In genomic region chr6:95176322-95176721, GRCh38 we compare ENCODE assay signal across 26 cellular contexts.
"Had no signal": no experiment of that assay in that cellular context is flagged by ENCODE, and none has a peak within 500 bp of the region (broad histone marks: within the 10 kb centered on the region; RNA-seq: fewer than 3 reads in every experiment).

No MANE protein-coding gene starts in this region.

- H3K36me3 ChIP-seq: ascending aorta, MG63 had no signal

- H3K4me2 ChIP-seq: PC-9 had no signal

- H3K27ac Mint-ChIP-seq: activated CD4-positive, alpha-beta T cell treated with anti-CD3 and anti-CD28 coated beads, Interleukin-2, amount 10 ng/mL, durations not matched to agents 24 days and 14 days; activated CD8-positive, alpha-beta memory T cell treated with anti-CD3 and anti-CD28 coated beads, Interleukin-2, amount 10 ng/mL, durations not matched to agents 7 days and 5 days; activated naive CD4-positive, alpha-beta T cell treated with anti-CD3 and anti-CD28 coated beads, Interleukin-2, amount 50 U/mL, for 72 hours; activated naive CD8-positive, alpha-beta T cell treated with anti-CD3 and anti-CD28 coated beads, Interleukin-2, amount 50 U/mL, for 24 hours; activated T-cell treated with anti-CD3 and anti-CD28 coated beads, Interleukin-2, amount 50 U/mL, for 24 hours; T-helper 1 cell treated with Interleukin-12 subunit alpha and Interleukin-12 subunit beta and Interleukin-4 antibody, amounts not matched to agents 30 μg/mL and 1 μg/mL, for 36 hours; WTC11 had no signal

- H3K36me3 Mint-ChIP-seq: activated CD8-positive, alpha-beta memory T cell treated with anti-CD3 and anti-CD28 coated beads, Interleukin-2, amount 10 ng/mL, durations not matched to agents 7 days and 5 days; activated naive CD4-positive, alpha-beta T cell treated with anti-CD3 and anti-CD28 coated beads, Interleukin-2, amount 50 U/mL, for 72 hours; WTC11 had no signal

- H2AFZ ChIP-seq: PC-9 had no signal

- H3K4me1 ChIP-seq: ascending aorta, body of pancreas had no signal

- DNase-seq: activated CD4-positive, alpha-beta T cell treated with anti-CD3 and anti-CD28 coated beads, Interleukin-2, amount 10 ng/mL, durations not matched to agents 24 days and 14 days; activated CD4-positive, alpha-beta T cell treated with anti-CD3 and anti-CD28 coated beads, Interleukin-2, amount 50 U/mL, for 48 hours; activated CD4-positive, CD25-positive, alpha-beta regulatory T cell treated with anti-CD3 and anti-CD28 coated beads, Interleukin-2, amount 50 U/mL, for 72 hours; activated CD8-positive, alpha-beta memory T cell treated with anti-CD3 and anti-CD28 coated beads, Interleukin-2, amount 10 ng/mL, durations not matched to agents 7 days and 5 days; activated effector memory CD4-positive, alpha-beta T cell treated with anti-CD3 and anti-CD28 coated beads, Interleukin-2, amount 50 U/mL, for 16 hours; activated naive CD4-positive, alpha-beta T cell treated with Interleukin-2 at 50 U/mL for 16 hours; activated naive CD8-positive, alpha-beta T cell treated with anti-CD3 and anti-CD28 coated beads, Interleukin-2, amount 50 U/mL, for 24 hours; activated T-cell treated with anti-CD3 and anti-CD28 coated beads, Interleukin-2, amount 50 U/mL, for 24 hours; amniotic stem cell; body of pancreas; central memory CD4-positive, alpha-beta T cell; MG63; MV-4-11; NCI-H1105; NCI-H1436; NCI-H187 treated with DMSO at 0.1 percent for 48 hours; NCI-H2081 treated with DMSO at 0.1 percent for 48 hours; NCI-H2171; NCI-H446 treated with DMSO at 0.1 percent for 48 hours; NCI-H524 treated with DMSO at 0.1 percent for 48 hours; PC-9; SIG-M5 had no signal

- H3K4me3 Mint-ChIP-seq: activated CD4-positive, alpha-beta T cell treated with anti-CD3 and anti-CD28 coated beads, Interleukin-2, amount 10 ng/mL, durations not matched to agents 24 days and 14 days; activated CD8-positive, alpha-beta memory T cell treated with anti-CD3 and anti-CD28 coated beads, Interleukin-2, amount 10 ng/mL, durations not matched to agents 7 days and 5 days; activated naive CD8-positive, alpha-beta T cell treated with anti-CD3 and anti-CD28 coated beads, Interleukin-2, amount 50 U/mL, for 24 hours; activated T-cell treated with anti-CD3 and anti-CD28 coated beads, Interleukin-2, amount 50 U/mL, for 24 hours; T-helper 1 cell treated with Interleukin-12 subunit alpha and Interleukin-12 subunit beta and Interleukin-4 antibody, amounts not matched to agents 30 μg/mL and 1 μg/mL, for 36 hours; WTC11 had no signal

- H3K9me3 Mint-ChIP-seq: activated CD4-positive, alpha-beta T cell treated with anti-CD3 and anti-CD28 coated beads, Interleukin-2, amount 10 ng/mL, durations not matched to agents 24 days and 14 days; activated naive CD4-positive, alpha-beta T cell treated with anti-CD3 and anti-CD28 coated beads, Interleukin-2, amount 50 U/mL, for 72 hours; activated naive CD8-positive, alpha-beta T cell treated with anti-CD3 and anti-CD28 coated beads, Interleukin-2, amount 50 U/mL, for 24 hours; activated T-cell treated with anti-CD3 and anti-CD28 coated beads, Interleukin-2, amount 50 U/mL, for 24 hours; T-helper 1 cell treated with Interleukin-12 subunit alpha and Interleukin-12 subunit beta and Interleukin-4 antibody, amounts not matched to agents 30 μg/mL and 1 μg/mL, for 36 hours; WTC11 had no signal

- H3K27me3 Mint-ChIP-seq: activated CD4-positive, alpha-beta T cell treated with anti-CD3 and anti-CD28 coated beads, Interleukin-2, amount 10 ng/mL, durations not matched to agents 24 days and 14 days; activated CD8-positive, alpha-beta memory T cell treated with anti-CD3 and anti-CD28 coated beads, Interleukin-2, amount 10 ng/mL, durations not matched to agents 7 days and 5 days; activated naive CD8-positive, alpha-beta T cell treated with anti-CD3 and anti-CD28 coated beads, Interleukin-2, amount 50 U/mL, for 24 hours; activated T-cell treated with anti-CD3 and anti-CD28 coated beads, Interleukin-2, amount 50 U/mL, for 24 hours had no signal

- H3K27me3 ChIP-seq: ascending aorta, body of pancreas, MG63 had no signal

- ATAC-seq: activated CD8-positive, alpha-beta memory T cell treated with anti-CD3 and anti-CD28 coated beads, Interleukin-2, amount 10 ng/mL, durations not matched to agents 7 days and 5 days; activated naive CD4-positive, alpha-beta T cell treated with anti-CD3 and anti-CD28 coated beads, Interleukin-2, amount 50 U/mL, for 72 hours; activated naive CD8-positive, alpha-beta T cell treated with anti-CD3 and anti-CD28 coated beads, Interleukin-2, amount 50 U/mL, for 24 hours; body of pancreas; WTC11 had no signal

- H3K9me3 ChIP-seq: ascending aorta, body of pancreas, MG63 had no signal

- H3K4me1 Mint-ChIP-seq: activated CD4-positive, alpha-beta T cell treated with anti-CD3 and anti-CD28 coated beads, Interleukin-2, amount 10 ng/mL, durations not matched to agents 24 days and 14 days; activated CD8-positive, alpha-beta memory T cell treated with anti-CD3 and anti-CD28 coated beads, Interleukin-2, amount 10 ng/mL, durations not matched to agents 7 days and 5 days; activated naive CD8-positive, alpha-beta T cell treated with anti-CD3 and anti-CD28 coated beads, Interleukin-2, amount 50 U/mL, for 24 hours had no signal

- H3K27ac ChIP-seq: ascending aorta, body of pancreas, PC-9 had no signal

- H3K4me3 ChIP-seq: ascending aorta, body of pancreas, MG63, PC-9 had no signal
